13 cellular contexts compared by ENCODE assay signal in the genomic region with DNA sequence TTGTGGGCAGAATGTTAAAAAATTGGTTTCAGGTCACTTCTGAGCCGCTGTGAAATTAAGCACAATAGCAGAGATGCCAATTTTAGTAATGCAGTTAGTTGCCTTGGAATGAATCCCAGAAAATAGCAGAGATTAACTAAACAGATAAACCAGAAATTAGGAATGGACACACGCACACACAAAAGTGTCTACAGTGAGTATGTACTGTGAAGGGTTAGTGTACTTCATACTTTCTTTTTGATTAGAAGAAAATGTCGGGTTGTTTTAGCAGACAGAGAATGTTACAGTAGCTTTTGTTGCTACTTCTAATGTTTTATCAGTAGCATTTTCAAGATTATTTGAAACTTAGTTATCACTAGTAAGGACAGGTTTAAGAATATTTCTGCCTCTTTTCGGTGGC.
DNase-seq lines count a peak whose midpoint lies in the region; ATAC-seq and TF ChIP-seq lines count a peak whose summit lies in the region.
"Had no signal": no experiment of that assay in that cellular context is flagged by ENCODE, and none has a peak within 500 bp of the region (broad histone marks: within the 10 kb centered on the region; RNA-seq: fewer than 3 reads in every experiment).

No MANE protein-coding gene starts in this region.

- no peaks in the 10 kb centered on the region for H3K36me3 ChIP-seq in skeletal muscle satellite cell (ENCODE audit: insufficient read depth, low read length)

- peak overlapping the region; percentile 62 for H3K9ac ChIP-seq in skeletal muscle satellite cell (ENCODE audit: low read depth, low read length)

- no peak for ATAC-seq in HG03135 (IDR thresholded peaks at IDR 0.05; ENCODE audit: unreplicated experiment)
- ATAC-seq in GM19328 (IDR thresholded peaks at IDR 0.05; ENCODE audit: unreplicated experiment) = no peak
- ATAC-seq: GM23338 had no signal

- TF ChIP-seq CTCF in fibroblast of mammary gland (conservative IDR thresholded peaks at IDR 0.05; ENCODE audit: control insufficient read depth, insufficient read depth, low read depth, low read length) = no peak

- H3K27me3 ChIP-seq in skeletal muscle satellite cell (ENCODE audit: control insufficient read depth, insufficient read depth, low read length) = no peaks in the 10 kb centered on the region

- H3K4me2 ChIP-seq in skeletal muscle satellite cell (ENCODE audit: low read length) = peak overlapping the region; percentile 91
- H3K4me2 ChIP-seq: GM23338 had no signal

- H3K4me3 ChIP-seq in fibroblast of mammary gland (ENCODE audit: control insufficient read depth, low read depth, low read length) = no peak overlapping the region
- peak overlapping the region; percentile 78 for H3K4me3 ChIP-seq in skeletal muscle satellite cell (ENCODE audit: low read length)
- H3K4me3 ChIP-seq: GM23338 had no signal

- peaks cover 16% of the 10 kb centered on the region for H3K4me1 ChIP-seq in skeletal muscle satellite cell (ENCODE audit: control insufficient read depth, insufficient read depth, low read length)

- in situ Hi-C loops in KBM-7 (cut with MboI; ENCODE audit: low pct_unique_long_range_greater_than_20kb, low sequenced_read_pairs) = no loop called here

- H3K9me3 ChIP-seq in skeletal muscle satellite cell (replicated peaks; ENCODE audit: low read length) = no peaks in the 10 kb centered on the region

- peak; percentile 93 for DNase-seq in EH (ENCODE audit: low read depth)
- peak; percentile 82 for DNase-seq in RPMI7951 (ENCODE audit: low read depth)
- DNase-seq in fibroblast of mammary gland (ENCODE audit: low read depth) = peak; percentile 21
- DNase-seq in KBM-7 = no peak
- no peak for DNase-seq in NAMALWA (ENCODE audit: low spot score)
- DNase-seq: activated B cell treated with CpG ODN at 0.5 μM for 24 hours; activated naive CD8-positive, alpha-beta T cell treated with anti-CD3 and anti-CD28 coated beads, Interleukin-2, amount 10 ng/mL, durations not matched to agents 7 days and 5 days; NCI-H1092 treated with DMSO at 0.1 percent for 48 hours; small intestine had no signal

Comparison
In these comparisons a context has a peak if more than half of its experiments do, and no peak if none do; other contexts are left out.
1. DNase-seq: peak in EH (single experiment), RPMI7951 (single experiment) and fibroblast of mammary gland (single experiment); none in KBM-7 (single experiment) and NAMALWA (single experiment).